10 cellular contexts compared by ENCODE assay signal in genomic region chr18:72452328-72452727, GRCh38.
"Had no signal": no experiment of that assay in that cellular context is flagged by ENCODE, and none has a peak within 500 bp of the region (broad histone marks: within the 10 kb centered on the region; RNA-seq: fewer than 3 reads in every experiment).

No MANE protein-coding gene starts in this region.

- H3K4me2 ChIP-seq: GM23338 had no signal

- FAIRE-seq: H1, H54 had no signal

- ATAC-seq: GM23338, HCT116 had no signal

- H3K4me1 Mint-ChIP-seq: GM23338, H9 had no signal

- H3K36me3 ChIP-seq: HAP-1 had no signal

- H3K4me1 ChIP-seq: HAP-1 had no signal

- H3K4me3 Mint-ChIP-seq: GM23338, H9 had no signal

- H3K27ac Mint-ChIP-seq: GM23338, H9 had no signal

- DNase-seq: GM23248, GOT3, H7, H9, HCEC 1CT had no signal

- H3K9ac ChIP-seq: GM23248 had no signal

- H3K27ac ChIP-seq: GM23248 had no signal

- H2AFZ ChIP-seq: GM23248, GM23338 had no signal

- H3K4me3 ChIP-seq: GM23248, GM23338, HAP-1 had no signal
